ENCODE assay signal across 10 cellular contexts in the genomic region with DNA sequence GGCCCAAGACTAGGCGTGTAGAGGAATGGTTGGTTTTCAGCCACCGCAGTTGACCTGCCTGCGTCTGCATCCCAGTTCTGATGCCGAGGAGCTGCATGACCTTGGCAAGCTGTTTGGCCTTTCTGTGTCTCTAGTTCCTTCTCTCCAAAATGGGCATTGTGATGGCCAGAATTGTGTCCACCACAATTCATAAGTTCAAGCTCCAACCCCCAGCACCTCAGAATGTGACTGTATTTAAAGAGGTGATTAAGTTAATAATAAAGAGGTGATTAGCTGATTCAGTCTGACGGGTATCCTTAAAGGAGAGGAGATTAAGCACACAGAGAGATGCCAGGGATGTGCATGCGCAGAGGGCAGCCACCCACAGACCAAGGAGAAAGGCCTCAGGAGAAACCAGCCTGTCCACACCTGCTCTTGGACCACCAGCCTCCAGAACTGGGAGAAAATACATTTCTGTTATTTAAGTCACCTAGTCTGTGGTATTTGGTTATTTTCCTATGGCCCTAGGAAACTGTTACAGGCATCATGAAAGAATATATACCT. TPM values are rescaled to one million over a fixed set of nuclear protein-coding genes. Genes with fewer than 3 reads are reported as not detected.
DNase-seq lines count a peak whose midpoint lies in the region; ATAC-seq and TF ChIP-seq lines count a peak whose summit lies in the region.
"Had no signal": no experiment of that assay in that cellular context is flagged by ENCODE, and none has a peak within 500 bp of the region (broad histone marks: within the 10 kb centered on the region; RNA-seq: fewer than 3 reads in every experiment).

No MANE protein-coding gene starts in this region.

- peaks cover 10 to 23% of the 10 kb centered on the region in 2 donors for H3K27me3 Mint-ChIP-seq in natural killer cell treated with Interleukin-12 subunit alpha and Interleukin-12 subunit beta and Interleukin-15 and Interleukin-18, amount 100 ng/mL, for 72 hours
- peaks cover 12 to 18% of the 10 kb centered on the region in 2 donors for H3K27me3 Mint-ChIP-seq in natural killer cell (ENCODE audit: low read depth in 2 of 2)

- TF ChIP-seq EP300 in upper lobe of left lung (IDR thresholded peaks at IDR 0.05) = no peak

- no peak for DNase-seq in natural killer cell treated with Interleukin-12 subunit alpha and Interleukin-12 subunit beta and Interleukin-15 and Interleukin-18, amount 100 ng/mL, for 72 hours (ENCODE audit: low spot score)
- DNase-seq in natural killer cell (no peak), SK-N-MC (ENCODE audit: low read depth, low spot score) (no peak), vagina (ENCODE audit: extremely low spot score in 2 of 2) (peak; percentile 54 to 70), upper lobe of left lung (no peak), DMS79 treated with DMSO at 0.1 percent for 48 hours (lab: John Stamatoyannopoulos, UW) (no peak)

- WGBS in upper lobe of left lung, 2 donors = 88 to 92% methylated on average over 6 of the region's 6 CpGs

- H3K9ac ChIP-seq in SK-N-MC (ENCODE audit: insufficient read length) = peak overlapping the region; percentile 38

- H3K36me3 ChIP-seq in SK-N-MC (ENCODE audit: insufficient read depth, low read length) (peaks cover 2% of the 10 kb centered on the region), vagina (no peaks in the 10 kb centered on the region), upper lobe of left lung (no peaks in the 10 kb centered on the region)
- H3K36me3 ChIP-seq: Peyer's patch had no signal

- H3K9me3 ChIP-seq in SK-N-MC (ENCODE audit: low read depth, low read length) = peaks cover 2% of the 10 kb centered on the region; the same call in 1 of the 2 replicates
- no peaks in the 10 kb centered on the region for H3K9me3 ChIP-seq in vagina
- peaks cover 0 to 9% (median 4%) of the 10 kb centered on the region in 4 donors for H3K9me3 ChIP-seq in upper lobe of left lung
- H3K9me3 ChIP-seq: Peyer's patch had no signal

- H3K27me3 ChIP-seq in vagina (no peaks in the 10 kb centered on the region), upper lobe of left lung (no peaks in the 10 kb centered on the region)
- H3K27me3 ChIP-seq: Peyer's patch had no signal

- H3K36me3 Mint-ChIP-seq in natural killer cell treated with Interleukin-12 subunit alpha and Interleukin-12 subunit beta and Interleukin-15 and Interleukin-18, amount 100 ng/mL, for 72 hours = peaks cover 7% of the 10 kb centered on the region
- peaks cover 8% of the 10 kb centered on the region for H3K36me3 Mint-ChIP-seq in natural killer cell

- intact Hi-C loops in natural killer cell (cut with micrococcal nuclease) = loop anchor here (1.0 kb wide), 3 partner anchors 346 to 457 kb away; no protein-coding TSS in a partner anchor
- intact Hi-C loops in vagina (cut with DNase I) = no loop called here

- no peak overlapping the region for H3K4me3 ChIP-seq in SK-N-MC
- H3K4me3 ChIP-seq in vagina = no peak overlapping the region
- H3K4me3 ChIP-seq in upper lobe of left lung = no peak overlapping the region

- ATAC-seq in natural killer cell treated with Interleukin-12 subunit alpha and Interleukin-12 subunit beta and Interleukin-15 and Interleukin-18, amount 100 ng/mL, for 72 hours = no peak
- ATAC-seq in natural killer cell = no peak
- peak; percentile 14 for ATAC-seq in esophagus mucosa
- ATAC-seq in upper lobe of left lung (ENCODE audit: low FRiP score in 2 of 2) = no peak
- ATAC-seq in HG02571 (IDR thresholded peaks at IDR 0.05; ENCODE audit: unreplicated experiment) = no peak

- TF ChIP-seq CTCF in natural killer cell (IDR thresholded peaks at IDR 0.05) (no peak), vagina (IDR thresholded peaks at IDR 0.05) (no peak), upper lobe of left lung (IDR thresholded peaks at IDR 0.05) (no peak)

- H3K4me1 ChIP-seq in vagina = peaks cover 6% of the 10 kb centered on the region
- H3K4me1 ChIP-seq in upper lobe of left lung = peaks cover 0 to 8% (median 0%) of the 10 kb centered on the region in 4 donors

- peak overlapping the region; percentile 19 for H3K4me3 Mint-ChIP-seq in natural killer cell treated with Interleukin-12 subunit alpha and Interleukin-12 subunit beta and Interleukin-15 and Interleukin-18, amount 100 ng/mL, for 72 hours
- H3K4me3 Mint-ChIP-seq in natural killer cell = no peak overlapping the region

- peaks cover 9 to 10% of the 10 kb centered on the region in 2 donors for H3K4me1 Mint-ChIP-seq in natural killer cell treated with Interleukin-12 subunit alpha and Interleukin-12 subunit beta and Interleukin-15 and Interleukin-18, amount 100 ng/mL, for 72 hours (ENCODE audit: low read depth in 2 of 2)
- peaks cover 0 to 6% of the 10 kb centered on the region in 2 donors for H3K4me1 Mint-ChIP-seq in natural killer cell

- H3K9me3 Mint-ChIP-seq in natural killer cell treated with Interleukin-12 subunit alpha and Interleukin-12 subunit beta and Interleukin-15 and Interleukin-18, amount 100 ng/mL, for 72 hours = peaks cover 4% of the 10 kb centered on the region
- peaks cover 0 to 4% of the 10 kb centered on the region in 2 donors for H3K9me3 Mint-ChIP-seq in natural killer cell

- peak overlapping the region; percentile 76 to 91 for H3K27ac Mint-ChIP-seq in natural killer cell treated with Interleukin-12 subunit alpha and Interleukin-12 subunit beta and Interleukin-15 and Interleukin-18, amount 100 ng/mL, for 72 hours
- H3K27ac Mint-ChIP-seq in natural killer cell = no peak overlapping the region

- peak overlapping the region; percentile 81 for H3K27ac ChIP-seq in SK-N-MC
- no peak overlapping the region for H3K27ac ChIP-seq in vagina
- no peak overlapping the region for H3K27ac ChIP-seq in upper lobe of left lung

- TF ChIP-seq POLR2A in vagina (IDR thresholded peaks at IDR 0.05) (no peak), upper lobe of left lung (IDR thresholded peaks at IDR 0.05) (no peak)

RNA-seq across cellular contexts. Expression of gene MAB21L3, which starts 28.5 kb away (rescaled TPM):
- total RNA-seq in natural killer cell treated with Interleukin-12 subunit alpha and Interleukin-12 subunit beta and Interleukin-15 and Interleukin-18, amount 100 ng/mL, for 72 hours = not detected
- total RNA-seq in natural killer cell (not detected), esophagus mucosa (6.7 TPM), vagina (4.4 TPM), upper lobe of left lung (1 to 10 TPM in 4 of 6 donors, under 1 TPM in 2; 0.30 to 4.2 (median 1.2) TPM)
- total RNA-seq: CD8-positive, alpha-beta memory T cell had no signal

Comparison
In these comparisons a context has a peak if more than half of its experiments do, and no peak if none do; other contexts are left out.
1. H3K27ac Mint-ChIP-seq: peak in natural killer cell treated with Interleukin-12 subunit alpha and Interleukin-12 subunit beta and Interleukin-15 and Interleukin-18, amount 100 ng/mL, for 72 hours (2 of 2); none in natural killer cell (0 of 2).
2. DNase-seq: peak in vagina (2 of 2); none in natural killer cell treated with Interleukin-12 subunit alpha and Interleukin-12 subunit beta and Interleukin-15 and Interleukin-18, amount 100 ng/mL, for 72 hours (single experiment), natural killer cell (single experiment), SK-N-MC (single experiment), upper lobe of left lung (0 of 2) and DMS79 treated with DMSO at 0.1 percent for 48 hours (single experiment).